ENCODE assay signal across 16 cellular contexts in the genomic region with DNA sequence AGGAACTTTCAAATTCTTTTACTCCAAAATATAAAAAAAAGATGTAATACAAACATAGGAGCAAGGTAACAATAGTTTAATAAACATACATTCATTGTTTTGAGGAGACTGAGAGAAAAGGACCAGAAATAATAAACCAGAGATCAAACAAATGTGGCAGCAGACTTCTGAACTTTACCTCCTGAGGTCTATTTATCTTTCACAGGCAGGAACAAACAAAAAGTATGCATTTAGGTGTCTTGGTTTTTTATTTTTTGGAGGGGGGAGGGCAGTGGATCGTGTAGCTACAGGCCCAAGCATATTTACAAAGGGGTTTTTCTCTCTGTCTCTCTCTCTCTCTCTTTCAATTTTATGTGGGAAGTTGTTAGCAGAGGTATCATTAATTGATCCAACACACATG. TPM values are rescaled to one million over a fixed set of nuclear protein-coding genes. Genes with fewer than 3 reads are reported as not detected.
DNase-seq lines count a peak whose midpoint lies in the region; ATAC-seq and TF ChIP-seq lines count a peak whose summit lies in the region.
"Had no signal": no experiment of that assay in that cellular context is flagged by ENCODE, and none has a peak within 500 bp of the region (broad histone marks: within the 10 kb centered on the region; RNA-seq: fewer than 3 reads in every experiment).

No MANE protein-coding gene starts in this region.

- H3K36me3 ChIP-seq in PC-9 (ENCODE audit: low read depth) = peaks cover 67% of the 10 kb centered on the region
- peaks cover 0 to 29% (median 4%) of the 10 kb centered on the region in 3 donors for H3K36me3 ChIP-seq in esophagus squamous epithelium

- BruUV-seq in PC-9 (replicated peaks; lab: Mats Ljungman, UMichigan) = no TSS peak

- peaks cover 100% of the 10 kb centered on the region for H3K79me2 ChIP-seq in PC-9 (ENCODE audit: low read depth)

- H3K27ac Mint-ChIP-seq in osteocyte (ENCODE audit: unreplicated experiment) = peak overlapping the region; percentile 42

- H3K27ac ChIP-seq in PC-9 (peak overlapping the region; percentile 10), esophagus squamous epithelium (peak overlapping the region in 3 of 4 donors; percentile 30 to 70 (median 58))
- H3K27ac ChIP-seq: 22Rv1, tibial artery had no signal

- peaks cover 59% of the 10 kb centered on the region for H3K4me1 Mint-ChIP-seq in osteocyte (ENCODE audit: unreplicated experiment)

- no peak overlapping the region for H3K4me3 Mint-ChIP-seq in osteocyte (ENCODE audit: unreplicated experiment)

- 15 to 23% methylated on average over 1 of the region's 1 CpG for WGBS in esophagus squamous epithelium, 2 donors

- intact Hi-C loops in PC-9 (cut with micrococcal nuclease; ENCODE audit: unreplicated experiment) = no loop called here
- intact Hi-C loops in esophagus squamous epithelium (cut with DNase I) = no loop called here

- H3K4me1 ChIP-seq in PC-9 (replicated peaks; ENCODE audit: insufficient read depth) (peaks cover 48% of the 10 kb centered on the region), esophagus squamous epithelium (peaks cover 14 to 88% (median 17%) of the 10 kb centered on the region in 3 donors)

- no peak overlapping the region; the same call in 1 of the 2 replicates for H3K4me3 ChIP-seq in PC-9
- no peak overlapping the region for H3K4me3 ChIP-seq in esophagus squamous epithelium
- H3K4me3 ChIP-seq: tibial artery had no signal

- H4K20me1 ChIP-seq in PC-9 (ENCODE audit: insufficient read depth) = peaks cover 5% of the 10 kb centered on the region; the same call in 1 of the 2 replicates

- H3K9me3 ChIP-seq in PC-9 (ENCODE audit: insufficient read depth, low read depth) = no peaks in the 10 kb centered on the region
- no peaks in the 10 kb centered on the region for H3K9me3 ChIP-seq in esophagus squamous epithelium
- H3K9me3 ChIP-seq: tibial artery had no signal

- ATAC-seq in HG03196 (IDR thresholded peaks at IDR 0.05; ENCODE audit: unreplicated experiment) = no peak

- H3K9me3 Mint-ChIP-seq in osteocyte (ENCODE audit: unreplicated experiment) = no peaks in the 10 kb centered on the region

- H3K4me2 ChIP-seq in PC-9 = peak overlapping the region; percentile 39

- TF ChIP-seq CTCF in PC-9 (conservative IDR thresholded peaks at IDR 0.05) = no peak
- TF ChIP-seq CTCF in esophagus squamous epithelium (IDR thresholded peaks at IDR 0.05) = no peak
- no peak for TF ChIP-seq CTCF in osteocyte (IDR thresholded peaks at IDR 0.05)

- peaks cover 22% of the 10 kb centered on the region for H3F3A ChIP-seq in PC-9 (ENCODE audit: insufficient read depth, low read depth)

- CTCF ChIA-PET in PC-9 (lab: Charles Lee) = interaction anchor here (1.1 to 1.4 kb wide), 2 partner anchors 34 to 75 kb away, joined by 3 to 4 read pairs; no protein-coding TSS in a partner anchor

- H3K27me3 Mint-ChIP-seq in osteocyte (ENCODE audit: unreplicated experiment) = no peaks in the 10 kb centered on the region

- peak; percentile 44 for DNase-seq in DMS53 (lab: John Stamatoyannopoulos, UW)
- DNase-seq in DMS53 treated with DMSO at 0.1 percent for 48 hours (lab: John Stamatoyannopoulos, UW; ENCODE audit: unreplicated experiment) = no peak
- no peak for DNase-seq in PC-9
- DNase-seq in esophagus squamous epithelium (lab: John Stamatoyannopoulos, UW) = no peak
- no peak for DNase-seq in osteocyte (ENCODE audit: extremely low spot score, unreplicated experiment)
- DNase-seq in NCI-H524 treated with DMSO at 0.1 percent for 48 hours (lab: John Stamatoyannopoulos, UW) = no peak
- DNase-seq in superior temporal gyrus (ENCODE audit: extremely low spot score) = no peak
- DNase-seq: C1 segment of cervical spinal cord; NCI-H1092 treated with DMSO at 0.1 percent for 48 hours; NCI-H2227 treated with DMSO at 0.1 percent for 48 hours; nucleus accumbens; SIG-M5; stimulated activated CD4-positive, alpha-beta T cell treated with anti-CD3 and anti-CD28 coated beads, Interleukin-4, amount 100 ng/mL, for 4 hours; tibial artery had no signal

- TF ChIP-seq POLR2A in esophagus squamous epithelium (IDR thresholded peaks at IDR 0.05) = no peak

- no peaks in the 10 kb centered on the region for H3K9me2 ChIP-seq in PC-9 (ENCODE audit: insufficient read depth)

- no peak overlapping the region for H2AFZ ChIP-seq in PC-9

- H3K27me3 ChIP-seq in PC-9 (ENCODE audit: insufficient read depth, low read depth) = no peaks in the 10 kb centered on the region
- no peaks in the 10 kb centered on the region for H3K27me3 ChIP-seq in esophagus squamous epithelium
- H3K27me3 ChIP-seq: tibial artery had no signal

- H3K36me3 Mint-ChIP-seq in osteocyte (ENCODE audit: unreplicated experiment) = peaks cover 17% of the 10 kb centered on the region

- POLR2A ChIA-PET in PC-9 (lab: Charles Lee; ENCODE audit: unreplicated experiment) = interaction anchor here (0.7 kb wide), 2 partner anchors 328 to 1732 kb away, joined by 3 to 6 read pairs; no protein-coding TSS in a partner anchor

RNA-seq across cellular contexts. Expression of a gene that starts 5.6 kb away (rescaled TPM):
- total RNA-seq in PC-9 (2021) (157 and 167 TPM in 2 replicates), esophagus squamous epithelium (100 to 1,000 TPM; 129 to 233 (median 186) TPM), osteocyte (131 and 140 TPM in 2 replicates)
